Comparison of ENCODE assay signal across 11 cellular contexts in genomic region chr13:97692628-97693027, GRCh38.
"Had no signal": no experiment of that assay in that cellular context is flagged by ENCODE, and none has a peak within 500 bp of the region (broad histone marks: within the 10 kb centered on the region; RNA-seq: fewer than 3 reads in every experiment).

No MANE protein-coding gene starts in this region.

- H3K4me2 ChIP-seq: GM23338 had no signal

- H3K9me3 ChIP-seq: HAP-1 had no signal

- H3K36me3 ChIP-seq: HAP-1 had no signal

- H3K4me1 ChIP-seq: HAP-1 had no signal

- H3K27ac ChIP-seq: GM23248 had no signal

- FAIRE-seq: H1, H54 had no signal

- DNase-seq: GM23248, GOT3, H7, H9, HCEC 1CT, HFFc6 had no signal

- H3K9ac ChIP-seq: GM23248 had no signal

- ATAC-seq: GM23338, HCT116 had no signal

- H2AFZ ChIP-seq: GM23248, GM23338 had no signal

- H3K4me3 ChIP-seq: GM23248, GM23338, HAP-1 had no signal
